ENCODE assay signal across 26 cellular contexts in the genomic region with DNA sequence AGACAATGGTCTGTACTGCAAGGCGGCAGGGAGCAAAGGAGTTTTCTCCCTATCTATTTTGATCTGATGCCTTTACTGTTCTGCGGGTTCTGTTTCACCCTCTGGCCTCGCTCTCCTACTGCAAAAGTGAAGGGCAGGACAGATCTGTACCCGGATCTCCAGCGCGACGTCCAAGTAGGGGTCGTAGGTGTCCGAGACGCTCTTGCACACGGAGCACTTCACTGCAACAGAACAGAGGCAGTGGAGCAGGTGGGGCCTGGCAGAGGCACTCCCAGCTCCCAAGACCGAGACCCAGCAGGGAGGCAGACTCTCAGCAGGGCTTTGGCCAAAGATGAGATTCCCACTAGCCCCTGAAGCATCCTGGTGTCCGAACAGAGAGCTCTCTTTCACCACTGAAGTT. TPM values are rescaled to one million over a fixed set of nuclear protein-coding genes. Genes with fewer than 3 reads are reported as not detected.
DNase-seq lines count a peak whose midpoint lies in the region; ATAC-seq and TF ChIP-seq lines count a peak whose summit lies in the region.
"Had no signal": no experiment of that assay in that cellular context is flagged by ENCODE, and none has a peak within 500 bp of the region (broad histone marks: within the 10 kb centered on the region; RNA-seq: fewer than 3 reads in every experiment).

No MANE protein-coding gene starts in this region.

- ATAC-seq in GM18867 (IDR thresholded peaks at IDR 0.05; ENCODE audit: unreplicated experiment) (no peak), HG03039 (IDR thresholded peaks at IDR 0.05; ENCODE audit: unreplicated experiment) (no peak)
- ATAC-seq: PC-3 had no signal

- no peak for DNase-seq in activated CD4-positive, alpha-beta T cell treated with anti-CD3 and anti-CD28 coated beads, Interleukin-2, amount 10 ng/mL, durations not matched to agents 7 days and 5 days
- DNase-seq in activated CD4-positive, alpha-beta T cell treated with anti-CD3 and anti-CD28 coated beads for 48 hours = no peak
- DNase-seq in RWPE1 (ENCODE audit: low spot score) (no peak), endothelial cell (ENCODE audit: low spot score) (no peak), mesendoderm (no peak)
- DNase-seq: activated CD4-positive, alpha-beta T cell treated with anti-CD3 and anti-CD28 coated beads for 1 hour; AML-193; Caco-2; DMS79; dorsolateral prefrontal cortex; GDM1; islet precursor cell; left ventricle myocardium superior; midbrain; NCI-H1105; NCI-H187 treated with DMSO at 0.1 percent for 48 hours; NCI-H2171 treated with DMSO at 0.1 percent for 48 hours; NCI-H524; PC-3; SHP77 treated with DMSO at 0.1 percent for 48 hours; tibial artery had no signal

- H3K36me3 ChIP-seq in BLaER1 treated with 17β-estradiol and CSF1 and Interleukin-3, amounts not matched to agents 10 nM and 100 nM = peaks cover 84 to 98% (median 96%) of the 10 kb centered on the region in 11 experiments
- H3K36me3 ChIP-seq in mesendoderm (ENCODE audit: control insufficient read depth, insufficient read depth, low read length) = peaks cover 30% of the 10 kb centered on the region

- H3K9ac ChIP-seq in BLaER1 treated with 17β-estradiol and CSF1 and Interleukin-3, amounts not matched to agents 10 nM and 100 nM = peak overlapping the region in 2 of 11 experiments; percentile 4 to 25; a peak in 2 of 22 replicates
- H3K9ac ChIP-seq in mesendoderm (ENCODE audit: low read length) = no peak overlapping the region

- H3K4me3 Mint-ChIP-seq in activated CD4-positive, alpha-beta T cell treated with anti-CD3 and anti-CD28 coated beads, Interleukin-2, amount 10 ng/mL, durations not matched to agents 7 days and 5 days = no peak overlapping the region
- no peak overlapping the region for H3K4me3 Mint-ChIP-seq in endothelial cell (ENCODE audit: unreplicated experiment)
- H3K4me3 Mint-ChIP-seq: nephron; stimulated activated naive CD8-positive, alpha-beta T cell treated with anti-CD3 and anti-CD28 coated beads, Interleukin-15, Interleukin-2, amounts not matched to agents 100 ng/mL and 50 ng/mL, for 24 hours had no signal

- peaks cover 0 to 99% (median 51%) of the 10 kb centered on the region in 11 experiments; a peak in 17 of 22 replicates for H4K20me1 ChIP-seq in BLaER1 treated with 17β-estradiol and CSF1 and Interleukin-3, amounts not matched to agents 10 nM and 100 nM

- no peak overlapping the region for H3K4ac ChIP-seq in mesendoderm (ENCODE audit: low read depth, low read length)

- no CpG with 5 or more reads among the region's 13 CpGs for WGBS in mesendoderm (ENCODE audit: extremely low coverage, insufficient coverage, low lambda C conversion rate)

- CTCF ChIA-PET in activated CD4-positive, alpha-beta T cell treated with anti-CD3 and anti-CD28 coated beads, Interleukin-2, amount 10 ng/mL, durations not matched to agents 7 days and 5 days (lab: Charles Lee) = interaction anchor here (0.6 to 5.1 kb wide), 7 partner anchors 8 to 103 kb away, joined by 3 to 16 read pairs (median 4); no protein-coding TSS in a partner anchor
- CTCF ChIA-PET in RWPE1 (lab: Yijun Ruan, JAX) = interaction anchor here (0.6 kb wide), 1 partner anchor 19 kb away, joined by 3 read pairs; no protein-coding TSS in a partner anchor

- H3K79me1 ChIP-seq in mesendoderm (ENCODE audit: low read length) = peaks cover 8% of the 10 kb centered on the region

- no peak overlapping the region for H4K5ac ChIP-seq in mesendoderm (ENCODE audit: low read length)

- no peaks in the 10 kb centered on the region for H3K27me3 ChIP-seq in BLaER1 treated with 17β-estradiol and CSF1 and Interleukin-3, amounts not matched to agents 10 nM and 100 nM
- no peaks in the 10 kb centered on the region for H3K27me3 ChIP-seq in mesendoderm (ENCODE audit: insufficient read depth, low read length, poor library complexity)
- H3K27me3 ChIP-seq: dorsolateral prefrontal cortex, tibial artery had no signal

- no peak overlapping the region for H4K8ac ChIP-seq in mesendoderm (ENCODE audit: low read depth, low read length)

- no peak overlapping the region for H3K56ac ChIP-seq in mesendoderm (ENCODE audit: low read length)

- H2BK120ac ChIP-seq in mesendoderm (ENCODE audit: low read depth, low read length) = no peak overlapping the region

- no peak overlapping the region for H3K4me3 ChIP-seq in BLaER1 treated with 17β-estradiol and CSF1 and Interleukin-3, amounts not matched to agents 10 nM and 100 nM
- H3K4me3 ChIP-seq in mesendoderm (ENCODE audit: low read length) = no peak overlapping the region
- H3K4me3 ChIP-seq: dorsolateral prefrontal cortex, tibial artery had no signal

- peaks cover 3% of the 10 kb centered on the region for H3K79me2 ChIP-seq in mesendoderm (ENCODE audit: control insufficient read depth, insufficient read depth, low read length)

- H3K36me3 Mint-ChIP-seq in activated CD4-positive, alpha-beta T cell treated with anti-CD3 and anti-CD28 coated beads, Interleukin-2, amount 10 ng/mL, durations not matched to agents 7 days and 5 days (ENCODE audit: low read depth) = peaks cover 84% of the 10 kb centered on the region
- H3K36me3 Mint-ChIP-seq in endothelial cell (ENCODE audit: low read depth, unreplicated experiment) = peaks cover 56% of the 10 kb centered on the region

- peak overlapping the region in 1 of 11 experiments; percentile 59; a peak in 1 of 22 replicates for H3K27ac ChIP-seq in BLaER1 treated with 17β-estradiol and CSF1 and Interleukin-3, amounts not matched to agents 10 nM and 100 nM
- peak overlapping the region; percentile 7; the same call in 1 of the 2 replicates for H3K27ac ChIP-seq in RWPE1
- H3K27ac ChIP-seq in mesendoderm (ENCODE audit: low read depth, low read length) = no peak overlapping the region
- H3K27ac ChIP-seq: tibial artery had no signal

- H3K23ac ChIP-seq in mesendoderm (ENCODE audit: low read length) = no peak overlapping the region

- H3K9me3 ChIP-seq in BLaER1 treated with 17β-estradiol and CSF1 and Interleukin-3, amounts not matched to agents 10 nM and 100 nM (replicated peaks in 1 of 11) = no peaks in the 10 kb centered on the region
- H3K9me3 ChIP-seq: Caco-2, tibial artery had no signal

- H2AK5ac ChIP-seq in mesendoderm (ENCODE audit: low read length) = no peak overlapping the region

- no peak overlapping the region for H3K18ac ChIP-seq in mesendoderm (ENCODE audit: low read length)

- peaks cover 83 to 94% (median 89%) of the 10 kb centered on the region in 10 experiments for H3K4me1 ChIP-seq in BLaER1 treated with 17β-estradiol and CSF1 and Interleukin-3, amounts not matched to agents 10 nM and 100 nM
- no peaks in the 10 kb centered on the region for H3K4me1 ChIP-seq in mesendoderm (ENCODE audit: control insufficient read depth, low read depth, low read length)
- H3K4me1 ChIP-seq: Caco-2 had no signal

- no peak for TF ChIP-seq CTCF in RWPE1 (conservative IDR thresholded peaks at IDR 0.05; ENCODE audit: low read depth)
- no peak for TF ChIP-seq CTCF in endothelial cell (IDR thresholded peaks at IDR 0.05; ENCODE audit: unreplicated experiment)

- peaks cover 77% of the 10 kb centered on the region for H3K4me1 Mint-ChIP-seq in activated CD4-positive, alpha-beta T cell treated with anti-CD3 and anti-CD28 coated beads, Interleukin-2, amount 10 ng/mL, durations not matched to agents 7 days and 5 days
- H3K4me1 Mint-ChIP-seq in endothelial cell (ENCODE audit: unreplicated experiment) = peaks cover 45% of the 10 kb centered on the region

- peak overlapping the region; percentile 91 for H3K27ac Mint-ChIP-seq in activated CD4-positive, alpha-beta T cell treated with anti-CD3 and anti-CD28 coated beads, Interleukin-2, amount 10 ng/mL, durations not matched to agents 7 days and 5 days
- peak overlapping the region; percentile 49 for H3K27ac Mint-ChIP-seq in endothelial cell (ENCODE audit: unreplicated experiment)
- H3K27ac Mint-ChIP-seq: nephron; stimulated activated naive CD8-positive, alpha-beta T cell treated with anti-CD3 and anti-CD28 coated beads, Interleukin-15, Interleukin-2, amounts not matched to agents 100 ng/mL and 50 ng/mL, for 24 hours had no signal

- H2BK15ac ChIP-seq in mesendoderm (replicated peaks; ENCODE audit: low read depth) = no peak overlapping the region

- H3K4me2 ChIP-seq in BLaER1 treated with 17β-estradiol and CSF1 and Interleukin-3, amounts not matched to agents 10 nM and 100 nM = peak overlapping the region; percentile 67 to 86 (median 78); a peak in 20 of 22 replicates
- H3K4me2 ChIP-seq in mesendoderm (ENCODE audit: low read length) = no peak overlapping the region

- H3K27me3 Mint-ChIP-seq in activated CD4-positive, alpha-beta T cell treated with anti-CD3 and anti-CD28 coated beads, Interleukin-2, amount 10 ng/mL, durations not matched to agents 7 days and 5 days = no peaks in the 10 kb centered on the region
- H3K27me3 Mint-ChIP-seq in endothelial cell (ENCODE audit: unreplicated experiment) = peaks cover 6% of the 10 kb centered on the region
- H3K27me3 Mint-ChIP-seq: stimulated activated naive CD8-positive, alpha-beta T cell treated with anti-CD3 and anti-CD28 coated beads, Interleukin-15, Interleukin-2, amounts not matched to agents 100 ng/mL and 50 ng/mL, for 24 hours had no signal

- H3K9me3 Mint-ChIP-seq in activated CD4-positive, alpha-beta T cell treated with anti-CD3 and anti-CD28 coated beads, Interleukin-2, amount 10 ng/mL, durations not matched to agents 7 days and 5 days = no peaks in the 10 kb centered on the region
- no peaks in the 10 kb centered on the region for H3K9me3 Mint-ChIP-seq in endothelial cell (ENCODE audit: unreplicated experiment)
- H3K9me3 Mint-ChIP-seq: nephron; stimulated activated naive CD8-positive, alpha-beta T cell treated with anti-CD3 and anti-CD28 coated beads, Interleukin-15, Interleukin-2, amounts not matched to agents 100 ng/mL and 50 ng/mL, for 24 hours had no signal

- H2BK5ac ChIP-seq in mesendoderm (ENCODE audit: low read length) = no peak overlapping the region

- POLR2A ChIA-PET in activated CD4-positive, alpha-beta T cell treated with anti-CD3 and anti-CD28 coated beads, Interleukin-2, amount 10 ng/mL, durations not matched to agents 7 days and 5 days (lab: Charles Lee) = no interaction called here
- POLR2A ChIA-PET in RWPE1 (lab: Yijun Ruan, JAX; ENCODE audit: low non-redundant PET) = no interaction called here

RNA-seq across cellular contexts. Expression of a gene that starts 19.8 kb away (rescaled TPM):
- 10 to 100 TPM; 79.0 to 92.9 TPM for total RNA-seq in activated CD4-positive, alpha-beta T cell treated with anti-CD3 and anti-CD28 coated beads, Interleukin-2, amount 10 ng/mL, durations not matched to agents 7 days and 5 days
- total RNA-seq in endothelial cell (ENCODE audit: unreplicated experiment) = 56.7 TPM
- polyA plus RNA-seq in mesendoderm (2013, experiment 1 of 2) = 51.3 TPM
- polyA plus RNA-seq in mesendoderm (2013, experiment 2 of 2) = 53.0 TPM

RNA-seq across cellular contexts. Expression of a gene that starts 38.8 kb away (rescaled TPM):
- total RNA-seq in activated CD4-positive, alpha-beta T cell treated with anti-CD3 and anti-CD28 coated beads, Interleukin-2, amount 10 ng/mL, durations not matched to agents 7 days and 5 days = 100 to 1,000 TPM; 244 to 251 TPM
- 73.3 TPM for total RNA-seq in endothelial cell (ENCODE audit: unreplicated experiment)
- polyA plus RNA-seq in mesendoderm (2013, experiment 1 of 2) = 6.8 TPM
- 6.3 TPM for polyA plus RNA-seq in mesendoderm (2013, experiment 2 of 2)
